8 cellular contexts compared by ENCODE assay signal in the genomic region with DNA sequence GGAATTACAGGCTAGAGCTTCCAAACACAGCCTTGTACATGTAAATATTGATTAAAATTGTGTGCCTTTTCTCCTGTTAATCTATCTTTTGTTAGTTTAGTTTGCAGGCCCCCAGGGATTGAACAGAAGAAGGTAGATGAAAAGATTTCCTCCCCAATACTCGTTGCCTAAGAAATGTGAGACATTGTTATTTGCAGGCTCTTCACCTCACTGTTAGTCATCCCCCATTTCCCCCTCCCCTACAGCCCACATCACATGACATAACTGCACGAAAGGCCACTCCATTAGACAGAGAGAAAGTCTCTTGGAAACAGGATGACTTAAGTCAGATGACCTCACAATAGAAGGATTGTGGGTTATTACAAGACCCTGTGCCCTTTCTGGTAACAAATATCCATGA.
A peak's percentile ranks its signal among the peaks of the same experiment; 100 is the strongest.
DNase-seq lines count a peak whose midpoint lies in the region; ATAC-seq and TF ChIP-seq lines count a peak whose summit lies in the region.

No MANE protein-coding gene starts in this region.

- ATAC-seq in GM18909 (IDR thresholded peaks at IDR 0.05; ENCODE audit: poor library complexity, unreplicated experiment), result no peak
- ATAC-seq in GM21723 (IDR thresholded peaks at IDR 0.05; ENCODE audit: unreplicated experiment), result no peak

- H3K27ac Mint-ChIP-seq in T-helper 2 cell treated with Interferon-gamma antibody and Interleukin-4, amounts not matched to agents 5 μg/mL and 100 μg/mL, for 36 hours, result no peak overlapping the region

- H3K9me3 Mint-ChIP-seq in T-helper 2 cell treated with Interferon-gamma antibody and Interleukin-4, amounts not matched to agents 5 μg/mL and 100 μg/mL, for 36 hours, result no peaks in the 10 kb centered on the region

- no peak overlapping the region for H3K4me3 ChIP-seq in fibroblast of pulmonary artery (replicated peaks; ENCODE audit: low read depth, low read length)

- DNase-seq in HCEC 1CT, result peak; percentile 84
- peak; percentile 45 for DNase-seq in OCI-M1 (lab: John Stamatoyannopoulos, UW)
- DNase-seq in fibroblast of pulmonary artery (ENCODE audit: low read depth), result peak; percentile 86
- DNase-seq in putamen (ENCODE audit: low spot score), result peak; percentile 52
- DNase-seq in T-helper 2 cell treated with Interferon-gamma antibody and Interleukin-4, amounts not matched to agents 5 μg/mL and 100 μg/mL, for 36 hours (ENCODE audit: low spot score), result no peak
- no peak for DNase-seq in inferior parietal cortex (ENCODE audit: extremely low spot score)

- no peaks in the 10 kb centered on the region for H3K27me3 Mint-ChIP-seq in T-helper 2 cell treated with Interferon-gamma antibody and Interleukin-4, amounts not matched to agents 5 μg/mL and 100 μg/mL, for 36 hours (ENCODE audit: low read depth)

- no peaks in the 10 kb centered on the region for H3K4me1 Mint-ChIP-seq in T-helper 2 cell treated with Interferon-gamma antibody and Interleukin-4, amounts not matched to agents 5 μg/mL and 100 μg/mL, for 36 hours (ENCODE audit: low read depth)

- no peak overlapping the region for H3K4me3 Mint-ChIP-seq in T-helper 2 cell treated with Interferon-gamma antibody and Interleukin-4, amounts not matched to agents 5 μg/mL and 100 μg/mL, for 36 hours

- TF ChIP-seq CTCF in fibroblast of pulmonary artery (IDR thresholded peaks at IDR 0.05; ENCODE audit: low read length, missing control alignments), result no peak

- no peaks in the 10 kb centered on the region for H3K36me3 Mint-ChIP-seq in T-helper 2 cell treated with Interferon-gamma antibody and Interleukin-4, amounts not matched to agents 5 μg/mL and 100 μg/mL, for 36 hours (ENCODE audit: low read depth)

Comparison
In these comparisons a context has a peak if more than half of its experiments do, and no peak if none do; other contexts are left out.
1. DNase-seq: peak in HCEC 1CT (single experiment), OCI-M1 (single experiment), fibroblast of pulmonary artery (single experiment) and putamen (single experiment); none in T-helper 2 cell treated with Interferon-gamma antibody and Interleukin-4, amounts not matched to agents 5 μg/mL and 100 μg/mL, for 36 hours (single experiment) and inferior parietal cortex (single experiment).